In the genomic region with DNA sequence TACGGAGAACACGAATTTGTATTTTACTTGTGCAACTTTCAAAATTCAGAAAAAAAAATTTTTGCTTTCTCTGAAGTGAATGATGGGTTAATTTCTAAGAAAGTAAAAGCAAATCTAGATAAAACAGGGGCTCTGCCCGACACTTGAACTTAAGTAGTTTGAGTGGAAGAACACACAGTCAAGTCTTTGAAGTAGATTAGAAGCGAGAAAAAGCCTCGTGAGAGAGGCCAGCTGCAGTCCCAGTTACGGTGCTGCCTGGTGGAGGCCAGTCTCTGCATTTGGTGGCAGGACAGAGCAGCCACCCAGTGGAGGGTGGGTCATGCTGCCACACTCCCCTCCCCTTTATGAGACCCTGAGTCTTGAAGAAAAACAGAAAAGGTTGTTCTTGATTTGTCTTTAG, we compare ENCODE assay signal across 16 cellular contexts.
A peak's percentile ranks its signal among the peaks of the same experiment; 100 is the strongest.
DNase-seq lines count a peak whose midpoint lies in the region; ATAC-seq and TF ChIP-seq lines count a peak whose summit lies in the region.
"Had no signal": no experiment of that assay in that cellular context is flagged by ENCODE, and none has a peak within 500 bp of the region (broad histone marks: within the 10 kb centered on the region; RNA-seq: fewer than 3 reads in every experiment).

No MANE protein-coding gene starts in this region.

- intact Hi-C loops in activated T-helper 1 cell treated with anti-CD3 and anti-CD28 coated beads, Interleukin-12 subunit alpha, Interleukin-12 subunit beta, Interleukin-2, Interleukin-4 antibody, amounts not matched to agents 30 ng/mL and 10 ng/mL and 1 ng/mL, durations not matched to agents 14 hours and 24 hours and 36 hours (cut with micrococcal nuclease) = loop anchor here (2.0 to 5.0 kb wide), 3 partner anchors 60 to 90 kb away; partner anchors contain the start of gene INPP5D
- intact Hi-C loops in left ventricle myocardium superior (cut with micrococcal nuclease) = no loop called here

- no peaks in the 10 kb centered on the region for H3K27me3 Mint-ChIP-seq in activated T-cell treated with anti-CD3 and anti-CD28 coated beads, Interleukin-2, amount 50 U/mL, for 24 hours
- H3K27me3 Mint-ChIP-seq in activated T-helper 1 cell treated with anti-CD3 and anti-CD28 coated beads, Interleukin-12 subunit alpha, Interleukin-12 subunit beta, Interleukin-2, Interleukin-4 antibody, amounts not matched to agents 30 ng/mL and 10 ng/mL and 1 ng/mL, durations not matched to agents 14 hours and 24 hours and 36 hours (ENCODE audit: insufficient read depth) = no peaks in the 10 kb centered on the region

- H3K36me3 ChIP-seq in neutrophil = peaks cover 90% of the 10 kb centered on the region
- H3K36me3 ChIP-seq: pancreas, tibial artery had no signal

- H3K9me3 ChIP-seq in neutrophil = no peaks in the 10 kb centered on the region
- H3K9me3 ChIP-seq: pancreas, tibial artery had no signal

- peak overlapping the region; percentile 87 for H3K27ac Mint-ChIP-seq in activated T-cell treated with anti-CD3 and anti-CD28 coated beads, Interleukin-2, amount 50 U/mL, for 24 hours
- peak overlapping the region; percentile 73 for H3K27ac Mint-ChIP-seq in activated T-helper 1 cell treated with anti-CD3 and anti-CD28 coated beads, Interleukin-12 subunit alpha, Interleukin-12 subunit beta, Interleukin-2, Interleukin-4 antibody, amounts not matched to agents 30 ng/mL and 10 ng/mL and 1 ng/mL, durations not matched to agents 14 hours and 24 hours and 36 hours

- DNase-seq in activated T-cell treated with anti-CD3 and anti-CD28 coated beads, Interleukin-2, amount 50 U/mL, for 24 hours = peak; percentile 31
- DNase-seq in activated T-cell treated with anti-CD3 and anti-CD28 coated beads for 4 hours = no peak
- no peak for DNase-seq in activated T-helper 1 cell treated with anti-CD3 and anti-CD28 coated beads, Interleukin-12 subunit alpha, Interleukin-12 subunit beta, Interleukin-2, Interleukin-4 antibody, amounts not matched to agents 30 ng/mL and 10 ng/mL and 1 ng/mL, durations not matched to agents 14 hours and 24 hours and 36 hours (ENCODE audit: low spot score)
- no peak for DNase-seq in GM13977 (ENCODE audit: low spot score)
- no peak for DNase-seq in iPS-NIHi11 (ENCODE audit: low spot score)
- no peak for DNase-seq in left ventricle myocardium superior
- DNase-seq: ACHN, DMS 273 treated with DMSO at 0.1 percent for 48 hours, NCI-H1930, pancreas, T1000, tibial artery had no signal

- H3K27ac ChIP-seq in neutrophil = peak overlapping the region; percentile 62
- H3K27ac ChIP-seq: KMS-11, pancreas, tibial artery had no signal

- no peaks in the 10 kb centered on the region for H3K27me3 ChIP-seq in neutrophil
- H3K27me3 ChIP-seq: dorsolateral prefrontal cortex, pancreas had no signal

- in situ Hi-C loops in GM13977 (cut with MboI; ENCODE audit: low pct_unique_long_range_greater_than_20kb, low sequenced_read_pairs, unreplicated experiment) = no loop called here

- H3K4me1 Mint-ChIP-seq in activated T-cell treated with anti-CD3 and anti-CD28 coated beads, Interleukin-2, amount 50 U/mL, for 24 hours (ENCODE audit: low read depth) = peaks cover 38% of the 10 kb centered on the region
- H3K4me1 Mint-ChIP-seq in activated T-helper 1 cell treated with anti-CD3 and anti-CD28 coated beads, Interleukin-12 subunit alpha, Interleukin-12 subunit beta, Interleukin-2, Interleukin-4 antibody, amounts not matched to agents 30 ng/mL and 10 ng/mL and 1 ng/mL, durations not matched to agents 14 hours and 24 hours and 36 hours (ENCODE audit: low read depth) = peaks cover 41% of the 10 kb centered on the region

- no peak for TF ChIP-seq CTCF in neutrophil (IDR thresholded peaks at IDR 0.05)
- TF ChIP-seq CTCF in GM13977 (IDR thresholded peaks at IDR 0.05; ENCODE audit: extremely low read depth, insufficient read depth, missing control alignments) = no peak

- no peak overlapping the region for H3K4me3 ChIP-seq in neutrophil (ENCODE audit: low read depth in 1 of 2, low read length in 1 of 2)
- H3K4me3 ChIP-seq: dorsolateral prefrontal cortex, pancreas, tibial artery had no signal

- peaks cover 84% of the 10 kb centered on the region for H3K36me3 Mint-ChIP-seq in activated T-cell treated with anti-CD3 and anti-CD28 coated beads, Interleukin-2, amount 50 U/mL, for 24 hours (ENCODE audit: low read depth)
- H3K36me3 Mint-ChIP-seq in activated T-helper 1 cell treated with anti-CD3 and anti-CD28 coated beads, Interleukin-12 subunit alpha, Interleukin-12 subunit beta, Interleukin-2, Interleukin-4 antibody, amounts not matched to agents 30 ng/mL and 10 ng/mL and 1 ng/mL, durations not matched to agents 14 hours and 24 hours and 36 hours (ENCODE audit: low read depth) = peaks cover 65% of the 10 kb centered on the region

- H3K4me3 Mint-ChIP-seq in activated T-cell treated with anti-CD3 and anti-CD28 coated beads, Interleukin-2, amount 50 U/mL, for 24 hours = no peak overlapping the region
- H3K4me3 Mint-ChIP-seq in activated T-helper 1 cell treated with anti-CD3 and anti-CD28 coated beads, Interleukin-12 subunit alpha, Interleukin-12 subunit beta, Interleukin-2, Interleukin-4 antibody, amounts not matched to agents 30 ng/mL and 10 ng/mL and 1 ng/mL, durations not matched to agents 14 hours and 24 hours and 36 hours = no peak overlapping the region

- H3K4me1 ChIP-seq in neutrophil (ENCODE audit: control insufficient read depth in 1 of 2, insufficient read depth in 1 of 2, low read depth in 1 of 2, low read length in 1 of 2) = no peaks in the 10 kb centered on the region
- H3K4me1 ChIP-seq: pancreas, tibial artery had no signal

- peak; percentile 20 for ATAC-seq in HG03095 (IDR thresholded peaks at IDR 0.05; ENCODE audit: unreplicated experiment)
- ATAC-seq in left ventricle myocardium superior = no peak
- ATAC-seq: pancreas had no signal

- no peaks in the 10 kb centered on the region for H3K9me3 Mint-ChIP-seq in activated T-cell treated with anti-CD3 and anti-CD28 coated beads, Interleukin-2, amount 50 U/mL, for 24 hours
- no peaks in the 10 kb centered on the region for H3K9me3 Mint-ChIP-seq in activated T-helper 1 cell treated with anti-CD3 and anti-CD28 coated beads, Interleukin-12 subunit alpha, Interleukin-12 subunit beta, Interleukin-2, Interleukin-4 antibody, amounts not matched to agents 30 ng/mL and 10 ng/mL and 1 ng/mL, durations not matched to agents 14 hours and 24 hours and 36 hours
